In the genomic region with DNA sequence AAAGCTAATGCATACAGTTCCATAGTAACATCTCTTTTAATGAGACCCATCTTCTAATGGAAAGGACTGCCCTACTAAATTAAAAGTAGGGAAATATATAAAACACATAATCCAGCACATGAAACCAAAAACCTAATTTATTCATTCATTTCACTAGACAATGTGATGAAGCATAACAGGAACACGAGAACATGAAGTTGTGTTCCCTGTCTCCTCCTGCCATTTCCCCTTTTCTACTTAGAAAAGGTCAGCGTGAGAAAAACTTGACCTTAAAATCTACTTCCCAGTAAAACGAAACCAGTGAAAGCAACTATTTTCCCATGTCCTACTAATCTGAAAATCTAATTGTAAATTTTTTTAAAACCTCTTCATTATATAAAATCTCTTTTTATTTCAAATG, we compare ENCODE assay signal across 29 cellular contexts.
"Had no signal": no experiment of that assay in that cellular context is flagged by ENCODE, and none has a peak within 500 bp of the region (broad histone marks: within the 10 kb centered on the region; RNA-seq: fewer than 3 reads in every experiment).

No MANE protein-coding gene starts in this region.

- H3K4me1 Mint-ChIP-seq: central memory CD8-positive, alpha-beta T cell; stimulated activated effector memory CD8-positive, alpha-beta T cell treated with anti-CD3 and anti-CD28 coated beads, Interleukin-12 subunit alpha, Interleukin-12 subunit beta, amount 100 ng/mL, for 72 hours; stimulated activated naive CD8-positive, alpha-beta T cell treated with anti-CD3 and anti-CD28 coated beads, Interleukin-15, amount 100 ng/mL, for 72 hours had no signal

- H3K36me3 Mint-ChIP-seq: activated naive CD8-positive, alpha-beta T cell; stimulated activated effector memory CD8-positive, alpha-beta T cell treated with anti-CD3 and anti-CD28 coated beads, Interleukin-12 subunit alpha, Interleukin-12 subunit beta, amount 100 ng/mL, for 72 hours had no signal

- H3K27me3 Mint-ChIP-seq: activated naive CD8-positive, alpha-beta T cell; central memory CD8-positive, alpha-beta T cell; progenitor cell of endocrine pancreas; stimulated activated naive CD8-positive, alpha-beta T cell treated with anti-CD3 and anti-CD28 coated beads, Interleukin-15, amount 100 ng/mL, for 72 hours had no signal

- H3K27ac ChIP-seq: epithelial cell of prostate, esophagus squamous epithelium, neutrophil, ovary, right lobe of liver, skin epidermis, thyroid gland, upper lobe of right lung, WERI-Rb-1 had no signal

- H3K4me3 Mint-ChIP-seq: activated naive CD8-positive, alpha-beta T cell; central memory CD8-positive, alpha-beta T cell; nephron progenitor cell; stimulated activated effector memory CD8-positive, alpha-beta T cell treated with anti-CD3 and anti-CD28 coated beads, Interleukin-12 subunit alpha, Interleukin-12 subunit beta, amount 100 ng/mL, for 72 hours; stimulated activated naive CD8-positive, alpha-beta T cell treated with anti-CD3 and anti-CD28 coated beads, Interleukin-15, amount 100 ng/mL, for 72 hours had no signal

- H3K27ac Mint-ChIP-seq: activated naive CD8-positive, alpha-beta T cell; progenitor cell of endocrine pancreas; stimulated activated effector memory CD8-positive, alpha-beta T cell treated with anti-CD3 and anti-CD28 coated beads, Interleukin-12 subunit alpha, Interleukin-12 subunit beta, amount 100 ng/mL, for 72 hours; stimulated activated naive CD8-positive, alpha-beta T cell treated with anti-CD3 and anti-CD28 coated beads, Interleukin-15, amount 100 ng/mL, for 72 hours had no signal

- ATAC-seq: activated CD4-positive, CD25-positive, alpha-beta regulatory T cell treated with anti-CD3 and anti-CD28 coated beads, Interleukin-2, amount 50 U/mL, for 24 hours; left cardiac atrium; right lobe of liver; stimulated activated effector memory CD8-positive, alpha-beta T cell treated with anti-CD3 and anti-CD28 coated beads, Interleukin-12 subunit alpha, Interleukin-12 subunit beta, amount 100 ng/mL, for 72 hours; stimulated activated naive CD8-positive, alpha-beta T cell treated with anti-CD3 and anti-CD28 coated beads, Interleukin-15, amount 100 ng/mL, for 72 hours; upper lobe of right lung had no signal

- H3K9me3 ChIP-seq: esophagus squamous epithelium, neutrophil, ovary, right lobe of liver, thyroid gland, upper lobe of right lung had no signal

- H3K27me3 ChIP-seq: esophagus squamous epithelium, neutrophil, ovary, right lobe of liver, thyroid gland, upper lobe of right lung had no signal

- H3K9me3 Mint-ChIP-seq: nephron progenitor cell had no signal

- H3K36me3 ChIP-seq: esophagus squamous epithelium, neutrophil, ovary, right lobe of liver, thyroid gland, upper lobe of right lung, WERI-Rb-1 had no signal

- DNase-seq: activated CD4-positive, alpha-beta T cell treated with anti-CD3 and anti-CD28 coated beads for 48 hours; activated CD4-positive, alpha-beta T cell treated with anti-CD3 and anti-CD28 coated beads, Interleukin-2, amount 50 U/mL, for 48 hours; activated CD8-positive, alpha-beta memory T cell treated with anti-CD3 and anti-CD28 coated beads for 24 hours; activated effector memory CD4-positive, alpha-beta T cell treated with Interleukin-2 at 50 U/mL for 16 hours; activated naive CD4-positive, alpha-beta T cell treated with Interleukin-2 at 50 U/mL for 16 hours; anterior cingulate cortex; dermis blood vessel endothelial cell; effector CD8-positive, alpha-beta T cell; esophagus squamous epithelium; islet precursor cell; left cardiac atrium; mammary epithelial cell; nephron progenitor cell; right lobe of liver; stimulated activated CD4-positive, alpha-beta T cell treated with anti-CD3 and anti-CD28 coated beads, Interleukin-4, amount 100 ng/mL, for 24 hours; stimulated activated naive CD8-positive, alpha-beta T cell treated with anti-CD3 and anti-CD28 coated beads, Interleukin-15, amount 100 ng/mL, for 72 hours; T-helper 9 cell; thyroid gland; upper lobe of right lung; WERI-Rb-1 had no signal

- H3K4me3 ChIP-seq: esophagus squamous epithelium, ovary, right lobe of liver, skin epidermis, thyroid gland, upper lobe of right lung had no signal

- H3K4me1 ChIP-seq: esophagus squamous epithelium, right lobe of liver, thyroid gland had no signal
